8 cellular contexts compared by ENCODE assay signal in the genomic region with DNA sequence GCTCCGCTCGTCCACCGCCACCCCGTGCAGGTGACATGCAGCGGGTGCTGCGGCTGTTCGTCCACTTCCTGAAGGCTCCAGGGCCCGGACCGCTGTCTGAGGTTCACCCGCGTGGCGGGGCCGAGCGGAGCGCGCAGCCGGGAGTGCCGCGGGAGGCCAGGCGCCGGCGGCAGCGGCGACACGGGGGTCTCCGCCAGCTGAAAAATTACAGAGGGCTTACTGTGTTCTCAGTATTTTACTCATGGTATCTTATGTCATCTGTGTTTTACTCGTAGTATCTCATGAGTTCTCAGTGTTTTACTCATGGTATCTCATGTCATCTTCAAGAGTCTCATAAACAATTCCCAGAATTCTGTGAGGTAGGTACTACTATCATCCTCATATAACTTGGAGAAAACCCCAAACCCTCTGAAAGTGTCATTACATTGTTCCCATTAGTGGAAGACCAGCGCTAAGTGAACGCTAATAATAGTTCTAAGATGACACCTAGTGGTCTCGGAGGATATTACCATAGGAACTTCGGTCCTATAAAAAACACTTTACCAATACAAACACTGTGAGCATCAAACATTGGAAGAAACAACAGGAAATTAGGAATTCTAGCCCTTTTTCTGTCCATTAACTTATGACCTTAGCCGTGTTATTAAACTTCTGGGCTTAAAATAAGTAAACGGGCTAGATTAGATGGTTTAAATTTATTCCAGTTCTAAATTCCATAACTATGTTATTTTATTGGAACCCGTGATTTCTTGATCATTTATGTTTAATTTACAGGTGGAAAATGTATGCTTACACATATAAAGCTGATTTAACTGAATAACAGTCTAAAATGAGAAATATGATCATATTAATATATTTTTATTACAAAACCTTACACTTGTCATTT. TPM values are rescaled to one million over a fixed set of nuclear protein-coding genes. Genes with fewer than 3 reads are reported as not detected.
DNase-seq lines count a peak whose midpoint lies in the region; ATAC-seq and TF ChIP-seq lines count a peak whose summit lies in the region.

No MANE protein-coding gene starts in this region.

- 5% methylated on average over 34 of the region's 34 CpGs for WGBS in right cardiac atrium

- no peaks in the 10 kb centered on the region for H3K4me1 ChIP-seq in GM23338 (ENCODE audit: insufficient read depth)
- no peaks in the 10 kb centered on the region for H3K4me1 ChIP-seq in right cardiac atrium (ENCODE audit: control insufficient read depth, insufficient read depth, low read length)

- H3K4me2 ChIP-seq in GM23338, result peak overlapping the region; percentile 25

- no peak overlapping the region for H3K27ac ChIP-seq in GM23338 (ENCODE audit: low read depth)
- H3K27ac ChIP-seq in right cardiac atrium (ENCODE audit: low read length), result no peak overlapping the region

- H2AFZ ChIP-seq in GM23338, result no peak overlapping the region

- H3K27me3 ChIP-seq in GM23338 (ENCODE audit: insufficient read depth), result no peaks in the 10 kb centered on the region
- H3K27me3 ChIP-seq in right cardiac atrium (ENCODE audit: control insufficient read depth, insufficient read depth), result no peaks in the 10 kb centered on the region

- H3K4me1 Mint-ChIP-seq in GM23338, result peaks cover 5% of the 10 kb centered on the region

- H3K9me2 ChIP-seq in GM23338 (ENCODE audit: insufficient read depth), result no peaks in the 10 kb centered on the region

- no peaks in the 10 kb centered on the region for H3K27me3 Mint-ChIP-seq in GM23338 (ENCODE audit: insufficient read depth, low read depth, poor library complexity)

- in situ Hi-C loops in astrocyte of the cerebellum (cut with HindIII; ENCODE audit: low sequenced_read_pairs), result no loop called here

- H3K79me2 ChIP-seq in GM23338 (replicated peaks; ENCODE audit: insufficient read depth), result no peaks in the 10 kb centered on the region

- no peaks in the 10 kb centered on the region for H3K9me3 ChIP-seq in right cardiac atrium (ENCODE audit: control insufficient read depth, low read length)

- no peaks in the 10 kb centered on the region for H3K36me3 Mint-ChIP-seq in GM23338 (ENCODE audit: low read depth)

- peak overlapping the region; percentile 61; the same call in 2 of the 3 replicates for H3K4me3 Mint-ChIP-seq in GM23338

- DNase-seq in GM04504 (ENCODE audit: low read depth), result peak; percentile 42
- peak; percentile 90 for DNase-seq in GM23338 (ENCODE audit: low spot score)
- DNase-seq in RPMI8226, result peak; percentile 58
- peak; percentile 58 for DNase-seq in astrocyte of the cerebellum (ENCODE audit: low read depth)
- peak; percentile 20 to 62 (median 52) for DNase-seq in right cardiac atrium
- peak; percentile 26 for DNase-seq in retinal pigment epithelial cell (ENCODE audit: low read depth)

- peak overlapping the region; percentile 31; the same call in 1 of the 2 replicates for H3K4me3 ChIP-seq in GM23338
- peak overlapping the region; percentile 30 for H3K4me3 ChIP-seq in astrocyte of the cerebellum (ENCODE audit: low read depth, low read length)
- peak overlapping the region; percentile 61 for H3K4me3 ChIP-seq in right cardiac atrium (ENCODE audit: low read length)
- peak overlapping the region; percentile 49 for H3K4me3 ChIP-seq in retinal pigment epithelial cell (ENCODE audit: low read length)

- intact Hi-C loops in right cardiac atrium (cut with DNase I), result loop anchor here (5.0 to 10.0 kb wide), 4 partner anchors 127 to 320 kb away; no protein-coding TSS in a partner anchor

- H3K27ac Mint-ChIP-seq in GM23338, result no peak overlapping the region

- H3F3A ChIP-seq in GM23338 (replicated peaks; ENCODE audit: low read depth), result no peaks in the 10 kb centered on the region

- ATAC-seq in GM23338 (peak; percentile 92), right cardiac atrium (peak; percentile 85 to 90), HG02840 (IDR thresholded peaks at IDR 0.05; ENCODE audit: low FRiP score, unreplicated experiment) (no peak)

- no peaks in the 10 kb centered on the region for H3K9me3 Mint-ChIP-seq in GM23338

- H3K36me3 ChIP-seq in GM23338 (ENCODE audit: insufficient read depth), result no peaks in the 10 kb centered on the region

- TF ChIP-seq CTCF in GM23338 (conservative IDR thresholded peaks at IDR 0.05; ENCODE audit: low read depth in 2 of 2) (peak; percentile 83 to 90), LNCAP (IDR thresholded peaks at IDR 0.05) (peak; percentile 72), astrocyte of the cerebellum (IDR thresholded peaks at IDR 0.05; ENCODE audit: low read depth, low read length, missing control alignments) (peak; percentile 54), retinal pigment epithelial cell (conservative IDR thresholded peaks at IDR 0.05; ENCODE audit: low read depth, low read length) (peak; percentile 65)

- H4K20me1 ChIP-seq in GM23338 (replicated peaks; ENCODE audit: insufficient read depth), result no peaks in the 10 kb centered on the region

TF ChIP-seq in GM23338, 12 proteins besides CTCF, POLR2A, EP300 and RAD21 (continues in another document):
- TF ChIP-seq, protein P1, sequence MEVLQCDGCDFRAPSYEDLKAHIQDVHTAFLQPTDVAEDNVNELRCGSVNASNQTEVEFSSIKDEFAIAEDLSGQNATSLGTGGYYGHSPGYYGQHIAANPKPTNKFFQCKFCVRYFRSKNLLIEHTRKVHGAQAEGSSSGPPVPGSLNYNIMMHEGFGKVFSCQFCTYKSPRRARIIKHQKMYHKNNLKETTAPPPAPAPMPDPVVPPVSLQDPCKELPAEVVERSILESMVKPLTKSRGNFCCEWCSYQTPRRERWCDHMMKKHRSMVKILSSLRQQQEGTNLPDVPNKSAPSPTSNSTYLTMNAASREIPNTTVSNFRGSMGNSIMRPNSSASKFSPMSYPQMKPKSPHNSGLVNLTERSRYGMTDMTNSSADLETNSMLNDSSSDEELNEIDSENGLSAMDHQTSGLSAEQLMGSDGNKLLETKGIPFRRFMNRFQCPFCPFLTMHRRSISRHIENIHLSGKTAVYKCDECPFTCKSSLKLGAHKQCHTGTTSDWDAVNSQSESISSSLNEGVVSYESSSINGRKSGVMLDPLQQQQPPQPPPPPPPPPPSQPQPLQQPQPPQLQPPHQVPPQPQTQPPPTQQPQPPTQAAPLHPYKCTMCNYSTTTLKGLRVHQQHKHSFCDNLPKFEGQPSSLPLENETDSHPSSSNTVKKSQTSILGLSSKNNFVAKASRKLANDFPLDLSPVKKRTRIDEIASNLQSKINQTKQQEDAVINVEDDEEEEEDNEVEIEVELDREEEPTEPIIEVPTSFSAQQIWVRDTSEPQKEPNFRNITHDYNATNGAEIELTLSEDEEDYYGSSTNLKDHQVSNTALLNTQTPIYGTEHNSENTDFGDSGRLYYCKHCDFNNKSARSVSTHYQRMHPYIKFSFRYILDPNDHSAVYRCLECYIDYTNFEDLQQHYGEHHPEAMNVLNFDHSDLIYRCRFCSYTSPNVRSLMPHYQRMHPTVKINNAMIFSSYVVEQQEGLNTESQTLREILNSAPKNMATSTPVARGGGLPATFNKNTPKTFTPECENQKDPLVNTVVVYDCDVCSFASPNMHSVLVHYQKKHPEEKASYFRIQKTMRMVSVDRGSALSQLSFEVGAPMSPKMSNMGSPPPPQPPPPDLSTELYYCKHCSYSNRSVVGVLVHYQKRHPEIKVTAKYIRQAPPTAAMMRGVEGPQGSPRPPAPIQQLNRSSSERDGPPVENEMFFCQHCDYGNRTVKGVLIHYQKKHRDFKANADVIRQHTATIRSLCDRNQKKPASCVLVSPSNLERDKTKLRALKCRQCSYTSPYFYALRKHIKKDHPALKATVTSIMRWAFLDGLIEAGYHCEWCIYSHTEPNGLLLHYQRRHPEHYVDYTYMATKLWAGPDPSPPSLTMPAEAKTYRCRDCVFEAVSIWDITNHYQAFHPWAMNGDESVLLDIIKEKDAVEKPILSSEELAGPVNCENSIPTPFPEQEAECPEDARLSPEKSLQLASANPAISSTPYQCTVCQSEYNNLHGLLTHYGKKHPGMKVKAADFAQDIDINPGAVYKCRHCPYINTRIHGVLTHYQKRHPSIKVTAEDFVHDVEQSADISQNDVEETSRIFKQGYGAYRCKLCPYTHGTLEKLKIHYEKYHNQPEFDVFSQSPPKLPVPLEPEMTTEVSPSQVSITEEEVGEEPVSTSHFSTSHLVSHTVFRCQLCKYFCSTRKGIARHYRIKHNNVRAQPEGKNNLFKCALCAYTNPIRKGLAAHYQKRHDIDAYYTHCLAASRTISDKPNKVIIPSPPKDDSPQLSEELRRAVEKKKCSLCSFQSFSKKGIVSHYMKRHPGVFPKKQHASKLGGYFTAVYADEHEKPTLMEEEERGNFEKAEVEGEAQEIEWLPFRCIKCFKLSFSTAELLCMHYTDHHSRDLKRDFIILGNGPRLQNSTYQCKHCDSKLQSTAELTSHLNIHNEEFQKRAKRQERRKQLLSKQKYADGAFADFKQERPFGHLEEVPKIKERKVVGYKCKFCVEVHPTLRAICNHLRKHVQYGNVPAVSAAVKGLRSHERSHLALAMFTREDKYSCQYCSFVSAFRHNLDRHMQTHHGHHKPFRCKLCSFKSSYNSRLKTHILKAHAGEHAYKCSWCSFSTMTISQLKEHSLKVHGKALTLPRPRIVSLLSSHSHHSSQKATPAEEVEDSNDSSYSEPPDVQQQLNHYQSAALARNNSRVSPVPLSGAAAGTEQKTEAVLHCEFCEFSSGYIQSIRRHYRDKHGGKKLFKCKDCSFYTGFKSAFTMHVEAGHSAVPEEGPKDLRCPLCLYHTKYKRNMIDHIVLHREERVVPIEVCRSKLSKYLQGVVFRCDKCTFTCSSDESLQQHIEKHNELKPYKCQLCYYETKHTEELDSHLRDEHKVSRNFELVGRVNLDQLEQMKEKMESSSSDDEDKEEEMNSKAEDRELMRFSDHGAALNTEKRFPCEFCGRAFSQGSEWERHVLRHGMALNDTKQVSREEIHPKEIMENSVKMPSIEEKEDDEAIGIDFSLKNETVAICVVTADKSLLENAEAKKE (CRISPR knock-in tag; IDR thresholded peaks at IDR 0.05), result no peak
- TF ChIP-seq EZH2 (IDR thresholded peaks at IDR 0.05; ENCODE audit: low read depth, unreplicated experiment), result no peak
- no peak for TF ChIP-seq STAT1 (IDR thresholded peaks at IDR 0.05; ENCODE audit: unreplicated experiment)
- TF ChIP-seq ZNF331 (CRISPR knock-in tag; IDR thresholded peaks at IDR 0.05; ENCODE audit: low read depth), result no peak
- TF ChIP-seq CREB1 (CRISPR knock-in tag; IDR thresholded peaks at IDR 0.05; ENCODE audit: low read depth), result no peak
- no peak for TF ChIP-seq NANOG (IDR thresholded peaks at IDR 0.05; ENCODE audit: borderline replicate concordance)
- no peak for TF ChIP-seq ZNF114 (CRISPR knock-in tag; IDR thresholded peaks at IDR 0.05)

RNA-seq across cellular contexts. Expression of a gene that starts 32.4 kb away (rescaled TPM):
- 6.2 and 13.0 TPM in 2 replicates for total RNA-seq in GM23338 (2014; rRNA removed; shearing (Covaris generic))
- polyA plus RNA-seq in GM23338 (2016; fragmentation: Nextera tagmentation; extraction: Ambion mirVana), result 4.3 and 5.6 TPM in 2 replicates
- 1 to 10 TPM in 2 of 4 donors, under 1 TPM in 2; 0.86 to 1.3 (median 1.0) TPM for total RNA-seq in right cardiac atrium
- polyA plus RNA-seq in right cardiac atrium, result 0.75 TPM

Comparison
In these comparisons a context has a peak if more than half of its experiments do, and no peak if none do; other contexts are left out.
1. DNase-seq: peak in every context shown above with its lines; median percentile 90 in GM23338; 58 in RPMI8226; 58 in astrocyte of the cerebellum; 52 in right cardiac atrium; 42 in GM04504; 26 in retinal pigment epithelial cell.